4 cellular contexts compared by ENCODE assay signal in genomic region chr11:119017377-119017776, GRCh38. TPM values are rescaled to one million over a fixed set of nuclear protein-coding genes. Genes with fewer than 3 reads are reported as not detected.
DNase-seq lines count a peak whose midpoint lies in the region; ATAC-seq, FAIRE-seq and TF ChIP-seq lines count a peak whose summit lies in the region.
"Not testable (repeated sequence)": the region's sequence is repeated elsewhere in the genome, so short reads cannot be mapped to it uniquely, and the experiment has no call there.

No MANE protein-coding gene starts in this region.

- not testable (repeated sequence) for H4K20me1 ChIP-seq in HCT116 (ENCODE audit: insufficient read depth)

- peak overlapping the region; percentile 72 to 91 for H3K4me3 ChIP-seq in HCT116 (replicated peaks in 1 of 2; ENCODE audit: low read depth in 1 of 2, low read length in 2 of 2)
- H3K4me3 ChIP-seq in iPS-11a (ENCODE audit: low read depth, low read length) = peak overlapping the region; percentile 100
- peak overlapping the region; percentile 81 to 94 for H3K4me3 ChIP-seq in small intestine (ENCODE audit: low read depth in 1 of 2, low read length in 2 of 2)

- ATAC-seq in HCT116; activated naive CD8-positive, alpha-beta T cell treated with anti-CD3 and anti-CD28 coated beads, Interleukin-2, amount 10 ng/mL, durations not matched to agents 7 days and 5 days (ENCODE audit: low read depth): not testable (repeated sequence)

- intact Hi-C loops in HCT116 (cut with micrococcal nuclease) = loop anchor here (5.0 kb wide), 1 partner anchor 105 kb away; no protein-coding TSS in a partner anchor

- H3K4me3 Mint-ChIP-seq in activated naive CD8-positive, alpha-beta T cell treated with anti-CD3 and anti-CD28 coated beads, Interleukin-2, amount 10 ng/mL, durations not matched to agents 7 days and 5 days = peak overlapping the region; percentile 99

- H3K27ac ChIP-seq in HCT116 (ENCODE audit: low read depth, low read length) = peak overlapping the region; percentile 96
- peak overlapping the region in 1 of 2 donors; percentile 99 for H3K27ac ChIP-seq in small intestine (ENCODE audit: low read depth in 1 of 2, low read length in 1 of 2)

- RAD21 ChIA-PET in HCT116 (lab: Charles Lee; ENCODE audit: low non-redundant PET in 1 of 2, low total read pairs in 2 of 2, uncharacterized antibody in 2 of 2, unreplicated experiment in 2 of 2) = not testable (repeated sequence)

- not testable (repeated sequence) for FAIRE-seq in small intestine (lab: Jason Lieb, UNC)

- not testable (repeated sequence) for H3K9me3 Mint-ChIP-seq in activated naive CD8-positive, alpha-beta T cell treated with anti-CD3 and anti-CD28 coated beads, Interleukin-2, amount 10 ng/mL, durations not matched to agents 7 days and 5 days

- DNase-seq in HCT116 (ENCODE audit: low read depth, low spot score); activated naive CD8-positive, alpha-beta T cell treated with anti-CD3 and anti-CD28 coated beads, Interleukin-2, amount 10 ng/mL, durations not matched to agents 7 days and 5 days; small intestine: not testable (repeated sequence)

- POLR2A ChIA-PET in HCT116 (lab: Charles Lee) = not testable (repeated sequence)
- POLR2A ChIA-PET in activated naive CD8-positive, alpha-beta T cell treated with anti-CD3 and anti-CD28 coated beads, Interleukin-2, amount 10 ng/mL, durations not matched to agents 7 days and 5 days (lab: Charles Lee) = interaction anchor here (0.9 to 3.9 kb wide), 5 partner anchors 8 to 89 kb away, joined by 3 to 34 read pairs (median 5); partner anchors contain the start of genes CENATAC and SLC37A4

- peak overlapping the region; percentile 70 for H3K4me2 ChIP-seq in HCT116 (ENCODE audit: low read length)

- TF ChIP-seq CTCF in HCT116 (IDR thresholded peaks at IDR 0.05 in 2 of 3, conservative IDR thresholded peaks at IDR 0.05 in 1 of 3; ENCODE audit: borderline replicate concordance in 1 of 3, insufficient read depth in 1 of 3, low read depth in 2 of 3, low read length in 2 of 3) = not testable (repeated sequence)

- WGBS in small intestine, 3 donors = 1% methylated on average over 10 of the region's 10 CpGs

- not testable (repeated sequence) for H3K27me3 ChIP-seq in HCT116 (ENCODE audit: insufficient read depth, low read length); small intestine (ENCODE audit: control insufficient read depth in 2 of 2, insufficient read depth in 2 of 2, low read length in 2 of 2)

- peaks cover 29% of the 10 kb centered on the region for H3K4me1 Mint-ChIP-seq in activated naive CD8-positive, alpha-beta T cell treated with anti-CD3 and anti-CD28 coated beads, Interleukin-2, amount 10 ng/mL, durations not matched to agents 7 days and 5 days

- BruUV-seq in HCT116 (replicated peaks; lab: Mats Ljungman, UMichigan) = not testable (repeated sequence)

- not testable (repeated sequence) for H3K9me3 ChIP-seq in HCT116 (ENCODE audit: control insufficient read depth in 1 of 2, insufficient read depth in 1 of 2, low read depth in 1 of 2, low read length in 2 of 2); small intestine (ENCODE audit: control insufficient read depth, low read depth)

- H3K79me2 ChIP-seq in HCT116 (ENCODE audit: insufficient read depth, low read length) = peaks cover 65% of the 10 kb centered on the region

- H2AFZ ChIP-seq in HCT116 (ENCODE audit: low read depth, low read length, poor library complexity, severe bottlenecking) = not testable (repeated sequence)

- peak overlapping the region; percentile 99 for H3K9ac ChIP-seq in HCT116 (ENCODE audit: low read length)

- peaks cover 34 to 62% of the 10 kb centered on the region in 2 experiments for H3K36me3 ChIP-seq in HCT116 (ENCODE audit: control insufficient read depth in 1 of 2, insufficient read depth in 2 of 2, low read length in 2 of 2)
- H3K36me3 ChIP-seq in small intestine (ENCODE audit: control insufficient read depth in 2 of 2, insufficient read depth in 2 of 2, low read length in 2 of 2) = not testable (repeated sequence)

- not testable (repeated sequence) for TF ChIP-seq POLR2A in HCT116 (IDR thresholded peaks at IDR 0.05; ENCODE audit: borderline replicate concordance, extremely low read depth, insufficient read depth, insufficient read length)

- peaks cover 18 to 29% of the 10 kb centered on the region in 2 experiments for H3K4me1 ChIP-seq in HCT116 (ENCODE audit: control insufficient read depth in 1 of 2, insufficient read depth in 2 of 2, low read length in 2 of 2)
- H3K4me1 ChIP-seq in small intestine (ENCODE audit: control insufficient read depth in 2 of 2, insufficient read depth in 1 of 2, low read depth in 1 of 2, low read length in 1 of 2) = not testable (repeated sequence)

- not testable (repeated sequence) for TF ChIP-seq RAD21 in HCT116 (IDR thresholded peaks at IDR 0.05; ENCODE audit: low read depth)

- peak overlapping the region; percentile 100 for H3K27ac Mint-ChIP-seq in activated naive CD8-positive, alpha-beta T cell treated with anti-CD3 and anti-CD28 coated beads, Interleukin-2, amount 10 ng/mL, durations not matched to agents 7 days and 5 days

- H3K9me2 ChIP-seq in HCT116 (ENCODE audit: insufficient read depth) = not testable (repeated sequence)

- not testable (repeated sequence) for H3K27me3 Mint-ChIP-seq in activated naive CD8-positive, alpha-beta T cell treated with anti-CD3 and anti-CD28 coated beads, Interleukin-2, amount 10 ng/mL, durations not matched to agents 7 days and 5 days

- CTCF ChIA-PET in HCT116 (lab: Charles Lee) = not testable (repeated sequence)

- peaks cover 43% of the 10 kb centered on the region for H3K36me3 Mint-ChIP-seq in activated naive CD8-positive, alpha-beta T cell treated with anti-CD3 and anti-CD28 coated beads, Interleukin-2, amount 10 ng/mL, durations not matched to agents 7 days and 5 days

RNA-seq across cellular contexts. Expression of gene RPS25, which starts 0.8 kb away (rescaled TPM):
- 1,404 TPM for total RNA-seq in HCT116 (2021; ENCODE audit: unreplicated experiment)
- 647 and 867 TPM in 2 replicates for polyA plus RNA-seq in HCT116 (2012)
- total RNA-seq in activated naive CD8-positive, alpha-beta T cell treated with anti-CD3 and anti-CD28 coated beads, Interleukin-2, amount 10 ng/mL, durations not matched to agents 7 days and 5 days = 1,000 to 10,000 TPM; 1,397 to 1,460 TPM
- polyA plus RNA-seq in small intestine = 1,000 to 10,000 TPM; 1,321 to 2,444 (median 2,119) TPM

RNA-seq across cellular contexts. Expression of gene TRAPPC4, which starts 1.2 kb away (rescaled TPM):
- total RNA-seq in HCT116 (2021; ENCODE audit: unreplicated experiment) = 61.6 TPM
- 58.0 and 59.2 TPM in 2 replicates for polyA plus RNA-seq in HCT116 (2012)
- total RNA-seq in activated naive CD8-positive, alpha-beta T cell treated with anti-CD3 and anti-CD28 coated beads, Interleukin-2, amount 10 ng/mL, durations not matched to agents 7 days and 5 days = 10 to 100 TPM; 80.5 to 84.4 TPM
- polyA plus RNA-seq in small intestine = 100 to 1,000 TPM in 1 of 3 donors, 10 to 100 TPM in 2; 59.1 to 103 (median 82.5) TPM

RNA-seq across cellular contexts. Expression of gene SLC37A4, which starts 13.3 kb away (rescaled TPM):
- 49.8 TPM for total RNA-seq in HCT116 (2021; ENCODE audit: unreplicated experiment)
- polyA plus RNA-seq in HCT116 (2012) = 49.7 and 62.0 TPM in 2 replicates
- total RNA-seq in activated naive CD8-positive, alpha-beta T cell treated with anti-CD3 and anti-CD28 coated beads, Interleukin-2, amount 10 ng/mL, durations not matched to agents 7 days and 5 days = 10 to 100 TPM; 20.3 to 23.9 TPM
- polyA plus RNA-seq in small intestine = 100 to 1,000 TPM in 1 of 3 donors, 10 to 100 TPM in 2; 57.9 to 124 (median 70.0) TPM

RNA-seq across cellular contexts. Expression of gene CENATAC, which starts 19.4 kb away (rescaled TPM):
- total RNA-seq in HCT116 (2021; ENCODE audit: unreplicated experiment) = 28.9 TPM
- 7.5 and 9.0 TPM in 2 replicates for polyA plus RNA-seq in HCT116 (2012)
- 10 to 100 TPM; 66.8 to 74.2 TPM for total RNA-seq in activated naive CD8-positive, alpha-beta T cell treated with anti-CD3 and anti-CD28 coated beads, Interleukin-2, amount 10 ng/mL, durations not matched to agents 7 days and 5 days
- 10 to 100 TPM; 12.9 to 50.1 (median 25.9) TPM for polyA plus RNA-seq in small intestine

RNA-seq across cellular contexts. Expression of gene HYOU1, which starts 39.6 kb away (rescaled TPM):
- 181 TPM for total RNA-seq in HCT116 (2021; ENCODE audit: unreplicated experiment)
- polyA plus RNA-seq in HCT116 (2012) = 163 and 236 TPM in 2 replicates
- total RNA-seq in activated naive CD8-positive, alpha-beta T cell treated with anti-CD3 and anti-CD28 coated beads, Interleukin-2, amount 10 ng/mL, durations not matched to agents 7 days and 5 days = 10 to 100 TPM; 76.5 to 83.1 TPM
- polyA plus RNA-seq in small intestine = 100 to 1,000 TPM in 1 of 3 donors, 10 to 100 TPM in 2; 17.4 to 127 (median 22.7) TPM
